Comparison of ENCODE assay signal across 25 cellular contexts in genomic region chr11:134170177-134170908, GRCh38. TPM values are rescaled to one million over a fixed set of nuclear protein-coding genes. Genes with fewer than 3 reads are reported as not detected.
A peak's percentile ranks its signal among the peaks of the same experiment; 100 is the strongest.
DNase-seq lines count a peak whose midpoint lies in the region; TF ChIP-seq lines count a peak whose summit lies in the region.
"Had no signal": no experiment of that assay in that cellular context is flagged by ENCODE, and none has a peak within 500 bp of the region (broad histone marks: within the 10 kb centered on the region; RNA-seq: fewer than 3 reads in every experiment).

No MANE protein-coding gene starts in this region.

- H3K27me3 ChIP-seq in esophagus muscularis mucosa (no peaks in the 10 kb centered on the region), testis (no peaks in the 10 kb centered on the region)
- H3K27me3 ChIP-seq: BLaER1 treated with 17β-estradiol and CSF1 and Interleukin-3, amounts not matched to agents 10 nM and 100 nM had no signal

- H3K4me3 ChIP-seq in esophagus muscularis mucosa (no peak overlapping the region), testis (no peak overlapping the region)
- H3K4me3 ChIP-seq: A549; BLaER1 treated with 17β-estradiol and CSF1 and Interleukin-3, amounts not matched to agents 10 nM and 100 nM had no signal

- H3K27ac Mint-ChIP-seq in HFFc6, result 0 out of 2 replicates have a peak overlapping the region, but pooled peaks have one; percentile 29

- peaks cover 17% of the 10 kb centered on the region for H3K4me1 Mint-ChIP-seq in HFFc6 (ENCODE audit: low read depth)
- H3K4me1 Mint-ChIP-seq: CD4-positive, alpha-beta memory T cell had no signal

- DNase-seq in HFFc6 (no peak), esophagus muscularis mucosa (ENCODE audit: extremely low spot score) (peak; percentile 74), renal cortical epithelial cell (ENCODE audit: low read depth) (peak; percentile 23), NCI-H1694 treated with DMSO at 0.1 percent for 48 hours (lab: John Stamatoyannopoulos, UW) (no peak), testis (no peak)
- DNase-seq in stimulated activated CD4-positive, alpha-beta T cell treated with anti-CD3 and anti-CD28 coated beads, Interleukin-1b, Interleukin-23, amount 100 ng/mL, for 48 hours, result no peak
- DNase-seq: AML-193; CD4-positive, alpha-beta memory T cell; COR-L47; GF-D8; KG1; MM.1S; NCI-H1048; NCI-H1417; NCI-H1694; NCI-H2081 treated with DMSO at 0.1 percent for 48 hours; NCI-H2171; NCI-H226; NCI-H510A; NCI-H69; SHP77 had no signal

- intact Hi-C loops in esophagus muscularis mucosa (cut with DNase I), result no loop called here
- intact Hi-C loops in testis (cut with DNase I; ENCODE audit: low total_unique reads), result no loop called here

- no peak for TF ChIP-seq EP300 in esophagus muscularis mucosa (IDR thresholded peaks at IDR 0.05)

- no peak overlapping the region for H3K4me3 Mint-ChIP-seq in HFFc6
- H3K4me3 Mint-ChIP-seq: CD4-positive, alpha-beta memory T cell had no signal

- no peaks in the 10 kb centered on the region for H3K9me3 ChIP-seq in esophagus muscularis mucosa
- no peaks in the 10 kb centered on the region for H3K9me3 ChIP-seq in testis
- H3K9me3 ChIP-seq: BLaER1 treated with 17β-estradiol and CSF1 and Interleukin-3, amounts not matched to agents 10 nM and 100 nM had no signal

- H3K36me3 ChIP-seq in esophagus muscularis mucosa (peaks cover 6 to 66% (median 50%) of the 10 kb centered on the region in 4 donors), testis (ENCODE audit: low read depth, missing control alignments) (no peaks in the 10 kb centered on the region)

- 93% methylated on average over 6 of the region's 6 CpGs for WGBS in esophagus muscularis mucosa
- 86 to 90% methylated on average over 6 of the region's 6 CpGs for WGBS in testis, 2 donors

- peaks cover 23% of the 10 kb centered on the region for H3K36me3 Mint-ChIP-seq in HFFc6 (ENCODE audit: low read depth)

- no peaks in the 10 kb centered on the region for H3K9me3 Mint-ChIP-seq in HFFc6

- no peak for TF ChIP-seq CTCF in HFFc6 (IDR thresholded peaks at IDR 0.05)
- TF ChIP-seq CTCF in VCaP (conservative IDR thresholded peaks at IDR 0.05), result no peak
- no peak for TF ChIP-seq CTCF in esophagus muscularis mucosa (IDR thresholded peaks at IDR 0.05)
- TF ChIP-seq CTCF in testis (IDR thresholded peaks at IDR 0.05), result no peak

- H3K27ac ChIP-seq in VCaP, result peak overlapping the region; percentile 11; the same call in 1 of the 2 replicates
- no peak overlapping the region for H3K27ac ChIP-seq in esophagus muscularis mucosa (replicated peaks in 1 of 4)
- no peak overlapping the region for H3K27ac ChIP-seq in testis
- H3K27ac ChIP-seq: A549; BLaER1 treated with 17β-estradiol and CSF1 and Interleukin-3, amounts not matched to agents 10 nM and 100 nM; RWPE1 had no signal

- no peak for TF ChIP-seq POLR2A in esophagus muscularis mucosa (IDR thresholded peaks at IDR 0.05; ENCODE audit: low read depth)
- no peak for TF ChIP-seq POLR2A in testis (IDR thresholded peaks at IDR 0.05)

- H3K4me1 ChIP-seq in esophagus muscularis mucosa (no peaks in the 10 kb centered on the region), testis (no peaks in the 10 kb centered on the region)
- H3K4me1 ChIP-seq: A549; BLaER1 treated with 17β-estradiol and CSF1 and Interleukin-3, amounts not matched to agents 10 nM and 100 nM had no signal

- H3K27me3 Mint-ChIP-seq in HFFc6 (ENCODE audit: insufficient read depth), result no peaks in the 10 kb centered on the region; the same call in 1 of the 2 replicates
- H3K27me3 Mint-ChIP-seq: CD4-positive, alpha-beta memory T cell had no signal

RNA-seq across cellular contexts. Expression of gene NCAPD3, which starts 53.4 kb away (rescaled TPM):
- total RNA-seq in HFFc6 (2021; fragmentation: NEBNext Ultra II Directional; extraction: Animal tissue kit (Norgen Biotek cat#: 25700)), result 10 to 100 TPM; 19.6 to 31.1 (median 29.4) TPM
- 1 to 10 TPM; 6.2 to 9.6 (median 8.8) TPM for total RNA-seq in esophagus muscularis mucosa
- total RNA-seq in renal cortical epithelial cell, result 6.9 and 11.3 TPM in 2 replicates
- 10 to 100 TPM; 69.3 to 82.9 TPM for total RNA-seq in testis
- polyA plus RNA-seq in testis (ENCODE audit: insufficient read depth, low read depth, low replicate concordance), result 30.8 TPM

RNA-seq across cellular contexts. Expression of gene VPS26B, which starts 54.1 kb away (rescaled TPM):
- 10 to 100 TPM; 36.5 to 45.0 (median 39.1) TPM for total RNA-seq in HFFc6 (2021; fragmentation: NEBNext Ultra II Directional; extraction: Animal tissue kit (Norgen Biotek cat#: 25700))
- 10 to 100 TPM; 30.2 to 50.2 (median 41.7) TPM for total RNA-seq in esophagus muscularis mucosa
- 17.7 and 46.0 TPM in 2 replicates for total RNA-seq in renal cortical epithelial cell
- total RNA-seq in testis, result 10 to 100 TPM; 74.0 to 84.1 TPM
- polyA plus RNA-seq in testis (ENCODE audit: insufficient read depth, low read depth, low replicate concordance), result 54.2 TPM

Comparison
In these comparisons a context has a peak if more than half of its experiments do, and no peak if none do; other contexts are left out.
1. DNase-seq: peak in esophagus muscularis mucosa (single experiment) and renal cortical epithelial cell (single experiment); none in HFFc6 (single experiment), NCI-H1694 treated with DMSO at 0.1 percent for 48 hours (single experiment), stimulated activated CD4-positive, alpha-beta T cell treated with anti-CD3 and anti-CD28 coated beads, Interleukin-1b, Interleukin-23, amount 100 ng/mL, for 48 hours (single experiment) and testis (single experiment).